1 cellular context compared by ENCODE assay signal in genomic region chr14:65334765-65335411, GRCh38.
TF ChIP-seq lines count a peak whose summit lies in the region.

No MANE protein-coding gene starts in this region.

TF ChIP-seq in H1, 55 proteins besides CTCF, POLR2A, EP300 and RAD21 (continued from another document):
- TF ChIP-seq, protein P1, sequence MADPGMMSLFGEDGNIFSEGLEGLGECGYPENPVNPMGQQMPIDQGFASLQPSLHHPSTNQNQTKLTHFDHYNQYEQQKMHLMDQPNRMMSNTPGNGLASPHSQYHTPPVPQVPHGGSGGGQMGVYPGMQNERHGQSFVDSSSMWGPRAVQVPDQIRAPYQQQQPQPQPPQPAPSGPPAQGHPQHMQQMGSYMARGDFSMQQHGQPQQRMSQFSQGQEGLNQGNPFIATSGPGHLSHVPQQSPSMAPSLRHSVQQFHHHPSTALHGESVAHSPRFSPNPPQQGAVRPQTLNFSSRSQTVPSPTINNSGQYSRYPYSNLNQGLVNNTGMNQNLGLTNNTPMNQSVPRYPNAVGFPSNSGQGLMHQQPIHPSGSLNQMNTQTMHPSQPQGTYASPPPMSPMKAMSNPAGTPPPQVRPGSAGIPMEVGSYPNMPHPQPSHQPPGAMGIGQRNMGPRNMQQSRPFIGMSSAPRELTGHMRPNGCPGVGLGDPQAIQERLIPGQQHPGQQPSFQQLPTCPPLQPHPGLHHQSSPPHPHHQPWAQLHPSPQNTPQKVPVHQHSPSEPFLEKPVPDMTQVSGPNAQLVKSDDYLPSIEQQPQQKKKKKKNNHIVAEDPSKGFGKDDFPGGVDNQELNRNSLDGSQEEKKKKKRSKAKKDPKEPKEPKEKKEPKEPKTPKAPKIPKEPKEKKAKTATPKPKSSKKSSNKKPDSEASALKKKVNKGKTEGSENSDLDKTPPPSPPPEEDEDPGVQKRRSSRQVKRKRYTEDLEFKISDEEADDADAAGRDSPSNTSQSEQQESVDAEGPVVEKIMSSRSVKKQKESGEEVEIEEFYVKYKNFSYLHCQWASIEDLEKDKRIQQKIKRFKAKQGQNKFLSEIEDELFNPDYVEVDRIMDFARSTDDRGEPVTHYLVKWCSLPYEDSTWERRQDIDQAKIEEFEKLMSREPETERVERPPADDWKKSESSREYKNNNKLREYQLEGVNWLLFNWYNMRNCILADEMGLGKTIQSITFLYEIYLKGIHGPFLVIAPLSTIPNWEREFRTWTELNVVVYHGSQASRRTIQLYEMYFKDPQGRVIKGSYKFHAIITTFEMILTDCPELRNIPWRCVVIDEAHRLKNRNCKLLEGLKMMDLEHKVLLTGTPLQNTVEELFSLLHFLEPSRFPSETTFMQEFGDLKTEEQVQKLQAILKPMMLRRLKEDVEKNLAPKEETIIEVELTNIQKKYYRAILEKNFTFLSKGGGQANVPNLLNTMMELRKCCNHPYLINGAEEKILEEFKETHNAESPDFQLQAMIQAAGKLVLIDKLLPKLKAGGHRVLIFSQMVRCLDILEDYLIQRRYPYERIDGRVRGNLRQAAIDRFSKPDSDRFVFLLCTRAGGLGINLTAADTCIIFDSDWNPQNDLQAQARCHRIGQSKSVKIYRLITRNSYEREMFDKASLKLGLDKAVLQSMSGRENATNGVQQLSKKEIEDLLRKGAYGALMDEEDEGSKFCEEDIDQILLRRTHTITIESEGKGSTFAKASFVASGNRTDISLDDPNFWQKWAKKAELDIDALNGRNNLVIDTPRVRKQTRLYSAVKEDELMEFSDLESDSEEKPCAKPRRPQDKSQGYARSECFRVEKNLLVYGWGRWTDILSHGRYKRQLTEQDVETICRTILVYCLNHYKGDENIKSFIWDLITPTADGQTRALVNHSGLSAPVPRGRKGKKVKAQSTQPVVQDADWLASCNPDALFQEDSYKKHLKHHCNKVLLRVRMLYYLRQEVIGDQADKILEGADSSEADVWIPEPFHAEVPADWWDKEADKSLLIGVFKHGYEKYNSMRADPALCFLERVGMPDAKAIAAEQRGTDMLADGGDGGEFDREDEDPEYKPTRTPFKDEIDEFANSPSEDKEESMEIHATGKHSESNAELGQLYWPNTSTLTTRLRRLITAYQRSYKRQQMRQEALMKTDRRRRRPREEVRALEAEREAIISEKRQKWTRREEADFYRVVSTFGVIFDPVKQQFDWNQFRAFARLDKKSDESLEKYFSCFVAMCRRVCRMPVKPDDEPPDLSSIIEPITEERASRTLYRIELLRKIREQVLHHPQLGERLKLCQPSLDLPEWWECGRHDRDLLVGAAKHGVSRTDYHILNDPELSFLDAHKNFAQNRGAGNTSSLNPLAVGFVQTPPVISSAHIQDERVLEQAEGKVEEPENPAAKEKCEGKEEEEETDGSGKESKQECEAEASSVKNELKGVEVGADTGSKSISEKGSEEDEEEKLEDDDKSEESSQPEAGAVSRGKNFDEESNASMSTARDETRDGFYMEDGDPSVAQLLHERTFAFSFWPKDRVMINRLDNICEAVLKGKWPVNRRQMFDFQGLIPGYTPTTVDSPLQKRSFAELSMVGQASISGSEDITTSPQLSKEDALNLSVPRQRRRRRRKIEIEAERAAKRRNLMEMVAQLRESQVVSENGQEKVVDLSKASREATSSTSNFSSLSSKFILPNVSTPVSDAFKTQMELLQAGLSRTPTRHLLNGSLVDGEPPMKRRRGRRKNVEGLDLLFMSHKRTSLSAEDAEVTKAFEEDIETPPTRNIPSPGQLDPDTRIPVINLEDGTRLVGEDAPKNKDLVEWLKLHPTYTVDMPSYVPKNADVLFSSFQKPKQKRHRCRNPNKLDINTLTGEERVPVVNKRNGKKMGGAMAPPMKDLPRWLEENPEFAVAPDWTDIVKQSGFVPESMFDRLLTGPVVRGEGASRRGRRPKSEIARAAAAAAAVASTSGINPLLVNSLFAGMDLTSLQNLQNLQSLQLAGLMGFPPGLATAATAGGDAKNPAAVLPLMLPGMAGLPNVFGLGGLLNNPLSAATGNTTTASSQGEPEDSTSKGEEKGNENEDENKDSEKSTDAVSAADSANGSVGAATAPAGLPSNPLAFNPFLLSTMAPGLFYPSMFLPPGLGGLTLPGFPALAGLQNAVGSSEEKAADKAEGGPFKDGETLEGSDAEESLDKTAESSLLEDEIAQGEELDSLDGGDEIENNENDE (IDR thresholded peaks at IDR 0.05; ENCODE audit: insufficient replicate concordance, low read length), result peak; percentile 83
- TF ChIP-seq RNF2 (IDR thresholded peaks at IDR 0.05; ENCODE audit: borderline replicate concordance, low read depth, low read length, missing control alignments, poor library complexity, severe bottlenecking) (no peak), NANOG (IDR thresholded peaks at IDR 0.05; ENCODE audit: insufficient read depth, low read depth, low read length, poor library complexity, severe bottlenecking) (peak; percentile 80), HDAC2 (IDR thresholded peaks at IDR 0.05; ENCODE audit: borderline replicate concordance in 1 of 2, low read depth in 2 of 2, low read length in 2 of 2) (peak; percentile 20 to 24; a peak in 1 of 4 replicates), NRF1 (IDR thresholded peaks at IDR 0.05; ENCODE audit: low read depth, low read length) (no peak), CTBP2 (IDR thresholded peaks at IDR 0.05; ENCODE audit: borderline replicate concordance, insufficient read depth, insufficient read length, low read length) (no peak), RBBP5 (IDR thresholded peaks at IDR 0.05; ENCODE audit: borderline replicate concordance, low read depth, low read length) (peak; percentile 89; the same call in 1 of the 2 replicates), ASH2L (IDR thresholded peaks at IDR 0.05; ENCODE audit: low read length) (peak; percentile 94)
